In the genomic region with DNA sequence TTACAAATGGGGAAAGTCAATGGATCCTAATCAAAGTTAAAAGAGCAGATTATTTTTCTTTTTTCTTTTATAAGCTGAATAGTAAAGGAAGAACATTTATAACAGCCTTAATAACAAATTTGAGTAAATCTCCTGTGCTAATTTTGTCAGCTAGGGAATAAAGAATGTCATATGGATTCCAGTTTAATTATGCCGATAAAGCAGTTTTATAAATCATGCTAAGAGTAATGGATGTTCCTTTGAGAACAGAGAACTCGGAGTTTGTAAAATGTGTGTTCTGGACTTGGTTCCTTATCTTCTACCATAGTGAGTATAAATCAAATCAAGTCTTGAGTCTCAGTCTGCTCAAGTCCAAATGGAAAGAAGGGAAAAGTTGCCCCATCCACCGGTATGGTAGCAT, we compare ENCODE assay signal across 7 cellular contexts.
"Had no signal": no experiment of that assay in that cellular context is flagged by ENCODE, and none has a peak within 500 bp of the region (broad histone marks: within the 10 kb centered on the region; RNA-seq: fewer than 3 reads in every experiment).

No MANE protein-coding gene starts in this region.

- H3K4me3 ChIP-seq: GM23338 had no signal

- FAIRE-seq: H1, H54 had no signal

- H3K27ac ChIP-seq: HL-60 had no signal

- ATAC-seq: GM23338 had no signal

- H3K4me2 ChIP-seq: GM23338 had no signal

- H2AFZ ChIP-seq: GM23338 had no signal

- DNase-seq: H9, HCEC 1CT, KG1 had no signal
